Comparison of ENCODE assay signal across 19 cellular contexts in the genomic region with DNA sequence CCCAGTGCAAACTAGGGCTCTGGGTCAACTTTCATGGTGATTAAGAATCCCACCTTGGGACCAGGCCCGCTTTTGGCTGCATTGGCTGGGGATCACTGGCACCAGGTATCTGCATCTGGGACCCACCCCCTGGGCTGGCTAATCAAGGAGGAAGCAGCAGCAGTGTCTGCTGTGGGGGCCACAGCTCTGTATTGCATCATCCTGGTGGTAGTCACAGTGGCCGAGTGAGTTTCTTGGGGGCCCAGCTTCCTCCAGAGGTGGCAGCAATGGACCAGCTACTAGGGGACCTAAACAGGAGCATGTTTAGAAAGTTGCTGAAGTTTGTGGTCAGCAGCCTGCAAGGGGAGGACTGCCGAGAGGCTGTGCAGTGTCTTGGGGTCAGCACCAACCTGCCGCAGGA. TPM values are rescaled to one million over a fixed set of nuclear protein-coding genes. Genes with fewer than 3 reads are reported as not detected.
"Had no signal": no experiment of that assay in that cellular context is flagged by ENCODE, and none has a peak within 500 bp of the region (broad histone marks: within the 10 kb centered on the region; RNA-seq: fewer than 3 reads in every experiment).

No MANE protein-coding gene starts in this region.

- H3K27ac ChIP-seq: esophagus squamous epithelium, gastroesophageal sphincter, sigmoid colon, skin epidermis, thoracic aorta had no signal

- H3K36me3 ChIP-seq: colonic mucosa, gastroesophageal sphincter, sigmoid colon, thoracic aorta, upper lobe of left lung had no signal

- H3K4me1 ChIP-seq: gastroesophageal sphincter had no signal

- H3K4me1 Mint-ChIP-seq: naive thymus-derived CD8-positive, alpha-beta T cell had no signal

- H3K4me3 Mint-ChIP-seq: naive thymus-derived CD8-positive, alpha-beta T cell had no signal

- H3K4me3 ChIP-seq: colonic mucosa, esophagus squamous epithelium, gastroesophageal sphincter, mucosa of descending colon, sigmoid colon, skin epidermis, stomach, thoracic aorta, upper lobe of left lung had no signal

- H3K36me3 Mint-ChIP-seq: naive thymus-derived CD8-positive, alpha-beta T cell had no signal

- H3K27ac Mint-ChIP-seq: naive thymus-derived CD8-positive, alpha-beta T cell had no signal

- ATAC-seq: gastroesophageal sphincter; naive thymus-derived CD8-positive, alpha-beta T cell had no signal

- H3K9me3 ChIP-seq: colonic mucosa, esophagus squamous epithelium, gastroesophageal sphincter, mucosa of descending colon, sigmoid colon, stomach, thoracic aorta, upper lobe of left lung had no signal

- DNase-seq: colonic mucosa; dermis blood vessel endothelial cell; esophagus squamous epithelium; foreskin fibroblast; glutamatergic neuron; islet precursor cell; mammary epithelial cell; naive thymus-derived CD8-positive, alpha-beta T cell; sigmoid colon; stimulated activated CD4-positive, alpha-beta T cell treated with anti-CD3 and anti-CD28 coated beads, Interleukin-2, amount 100 ng/mL, for 24 hours; stimulated activated CD4-positive, alpha-beta T cell treated with anti-CD3 and anti-CD28 coated beads, Interleukin-4, amount 100 ng/mL, for 4 hours; stimulated activated naive CD4-positive, alpha-beta T cell; stomach; substantia nigra had no signal

- H3K27me3 ChIP-seq: colonic mucosa, esophagus squamous epithelium, gastroesophageal sphincter, sigmoid colon, stomach, upper lobe of left lung had no signal

RNA-seq across cellular contexts. Expression of gene LNX1, which starts 15.7 kb away (rescaled TPM):
- total RNA-seq: naive thymus-derived CD8-positive, alpha-beta T cell had no signal
